ENCODE assay signal across 16 cellular contexts in the genomic region with DNA sequence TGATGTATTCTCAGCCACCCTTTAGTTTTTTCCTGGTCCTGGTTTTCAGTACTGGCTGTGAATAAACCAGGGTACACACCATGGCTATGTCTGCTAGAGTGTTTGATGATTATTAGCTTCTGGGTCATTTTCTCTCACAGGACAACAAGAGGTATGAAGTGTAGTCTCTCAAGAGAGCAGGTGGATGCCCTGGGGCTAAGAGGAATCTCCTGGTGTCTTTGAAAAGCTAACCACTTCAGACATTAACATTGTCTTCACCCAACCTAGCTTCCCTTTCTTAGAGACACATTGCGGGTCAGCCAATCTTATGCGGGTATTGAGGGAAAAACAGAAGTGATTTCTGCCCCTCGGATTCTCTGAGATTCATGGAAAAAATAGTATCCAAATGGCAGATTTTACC. TPM values are rescaled to one million over a fixed set of nuclear protein-coding genes. Genes with fewer than 3 reads are reported as not detected.
DNase-seq lines count a peak whose midpoint lies in the region; ATAC-seq and TF ChIP-seq lines count a peak whose summit lies in the region.
"Had no signal": no experiment of that assay in that cellular context is flagged by ENCODE, and none has a peak within 500 bp of the region (broad histone marks: within the 10 kb centered on the region; RNA-seq: fewer than 3 reads in every experiment).

No MANE protein-coding gene starts in this region.

- H3K36me3 Mint-ChIP-seq in natural killer cell, result no peaks in the 10 kb centered on the region
- H3K36me3 Mint-ChIP-seq in natural killer cell treated with Interleukin-12 subunit alpha and Interleukin-12 subunit beta and Interleukin-15 and Interleukin-18, amount 100 ng/mL, for 72 hours, result peaks cover 9% of the 10 kb centered on the region
- peaks cover 37% of the 10 kb centered on the region for H3K36me3 Mint-ChIP-seq in WTC11
- peaks cover 26% of the 10 kb centered on the region for H3K36me3 Mint-ChIP-seq in type B pancreatic cell
- H3K36me3 Mint-ChIP-seq in activated naive CD4-positive, alpha-beta T cell treated with anti-CD3 and anti-CD28 coated beads, Interleukin-2, amount 50 U/mL, for 72 hours, result peaks cover 19 to 33% of the 10 kb centered on the region in 2 donors

- H3K27ac Mint-ChIP-seq in natural killer cell (no peak overlapping the region), WTC11 (peak overlapping the region; percentile 83), type B pancreatic cell (no peak overlapping the region)
- no peak overlapping the region for H3K27ac Mint-ChIP-seq in natural killer cell treated with Interleukin-12 subunit alpha and Interleukin-12 subunit beta and Interleukin-15 and Interleukin-18, amount 100 ng/mL, for 72 hours
- no peak overlapping the region for H3K27ac Mint-ChIP-seq in activated naive CD4-positive, alpha-beta T cell treated with anti-CD3 and anti-CD28 coated beads, Interleukin-2, amount 50 U/mL, for 72 hours
- H3K27ac Mint-ChIP-seq: activated CD4-positive, alpha-beta memory T cell treated with anti-CD3 and anti-CD28 coated beads, Interleukin-2, amount 10 ng/mL, durations not matched to agents 7 days and 5 days had no signal

- H3K4me3 Mint-ChIP-seq in natural killer cell (peak overlapping the region; percentile 91), WTC11 (peak overlapping the region; percentile 90), type B pancreatic cell (peak overlapping the region; percentile 94)
- H3K4me3 Mint-ChIP-seq in natural killer cell treated with Interleukin-12 subunit alpha and Interleukin-12 subunit beta and Interleukin-15 and Interleukin-18, amount 100 ng/mL, for 72 hours, result no peak overlapping the region
- H3K4me3 Mint-ChIP-seq: activated CD4-positive, alpha-beta memory T cell treated with anti-CD3 and anti-CD28 coated beads, Interleukin-2, amount 10 ng/mL, durations not matched to agents 7 days and 5 days had no signal

- CTCF ChIA-PET in WTC11 (lab: Charles Lee), result no interaction called here

- H3K4me1 Mint-ChIP-seq in natural killer cell, result peaks cover 0 to 15% of the 10 kb centered on the region in 2 donors
- no peaks in the 10 kb centered on the region for H3K4me1 Mint-ChIP-seq in natural killer cell treated with Interleukin-12 subunit alpha and Interleukin-12 subunit beta and Interleukin-15 and Interleukin-18, amount 100 ng/mL, for 72 hours (ENCODE audit: low read depth in 2 of 2)
- peaks cover 24% of the 10 kb centered on the region for H3K4me1 Mint-ChIP-seq in WTC11
- H3K4me1 Mint-ChIP-seq in type B pancreatic cell (ENCODE audit: unreplicated experiment), result peaks cover 9% of the 10 kb centered on the region
- H3K4me1 Mint-ChIP-seq: activated CD4-positive, alpha-beta memory T cell treated with anti-CD3 and anti-CD28 coated beads, Interleukin-2, amount 10 ng/mL, durations not matched to agents 7 days and 5 days had no signal

- intact Hi-C loops in natural killer cell (cut with micrococcal nuclease), result no loop called here

- peaks cover 0 to 3% of the 10 kb centered on the region in 2 donors for H3K9me3 Mint-ChIP-seq in natural killer cell
- H3K9me3 Mint-ChIP-seq in natural killer cell treated with Interleukin-12 subunit alpha and Interleukin-12 subunit beta and Interleukin-15 and Interleukin-18, amount 100 ng/mL, for 72 hours, result peaks cover 3% of the 10 kb centered on the region
- H3K9me3 Mint-ChIP-seq in WTC11, result peaks cover 13% of the 10 kb centered on the region
- no peaks in the 10 kb centered on the region for H3K9me3 Mint-ChIP-seq in type B pancreatic cell
- H3K9me3 Mint-ChIP-seq in activated naive CD4-positive, alpha-beta T cell treated with anti-CD3 and anti-CD28 coated beads, Interleukin-2, amount 50 U/mL, for 72 hours, result peaks cover 6 to 15% of the 10 kb centered on the region in 2 donors

- DNase-seq in natural killer cell, result no peak
- no peak for DNase-seq in natural killer cell treated with Interleukin-12 subunit alpha and Interleukin-12 subunit beta and Interleukin-15 and Interleukin-18, amount 100 ng/mL, for 72 hours (ENCODE audit: low spot score)
- peak; percentile 24 for DNase-seq in WTC11 (ENCODE audit: low spot score)
- DNase-seq in iPS-NIHi11 (ENCODE audit: low spot score), result peak; percentile 11
- no peak for DNase-seq in type B pancreatic cell (ENCODE audit: extremely low spot score, unreplicated experiment)
- DNase-seq in activated naive CD4-positive, alpha-beta T cell treated with anti-CD3 and anti-CD28 coated beads, Interleukin-2, amount 50 U/mL, for 72 hours (ENCODE audit: low spot score in 2 of 2), result no peak
- no peak for DNase-seq in NCI-H2196 (lab: John Stamatoyannopoulos, UW; ENCODE audit: unreplicated experiment)
- DNase-seq: activated CD4-positive, alpha-beta memory T cell treated with anti-CD3 and anti-CD28 coated beads, Interleukin-2, amount 10 ng/mL, durations not matched to agents 7 days and 5 days; Caco-2; Kasumi-1; midbrain; NCI-H1694 treated with DMSO at 0.1 percent for 48 hours; NCI-H82; SHP77 had no signal

- no peak for TF ChIP-seq CTCF in natural killer cell (IDR thresholded peaks at IDR 0.05)
- no peak for TF ChIP-seq CTCF in WTC11 (IDR thresholded peaks at IDR 0.05)
- TF ChIP-seq CTCF in type B pancreatic cell (conservative IDR thresholded peaks at IDR 0.05), result no peak

- ATAC-seq in natural killer cell (no peak), WTC11 (peak; percentile 22), HG02610 (IDR thresholded peaks at IDR 0.05; ENCODE audit: unreplicated experiment) (no peak)
- ATAC-seq in natural killer cell treated with Interleukin-12 subunit alpha and Interleukin-12 subunit beta and Interleukin-15 and Interleukin-18, amount 100 ng/mL, for 72 hours, result no peak
- no peak for ATAC-seq in activated naive CD4-positive, alpha-beta T cell treated with anti-CD3 and anti-CD28 coated beads, Interleukin-2, amount 50 U/mL, for 72 hours
- ATAC-seq: HCT116 had no signal

- POLR2A ChIA-PET in WTC11 (lab: Charles Lee), result interaction anchor here (0.6 to 1.5 kb wide), 4 partner anchors 41 to 156 kb away, joined by 3 to 5 read pairs (median 4); partner anchors contain the start of gene ZNF724

- H3K27me3 Mint-ChIP-seq in natural killer cell (ENCODE audit: low read depth in 2 of 2) (no peaks in the 10 kb centered on the region), WTC11 (ENCODE audit: low read depth) (no peaks in the 10 kb centered on the region), type B pancreatic cell (no peaks in the 10 kb centered on the region)
- no peaks in the 10 kb centered on the region for H3K27me3 Mint-ChIP-seq in natural killer cell treated with Interleukin-12 subunit alpha and Interleukin-12 subunit beta and Interleukin-15 and Interleukin-18, amount 100 ng/mL, for 72 hours
- H3K27me3 Mint-ChIP-seq: activated CD4-positive, alpha-beta memory T cell treated with anti-CD3 and anti-CD28 coated beads, Interleukin-2, amount 10 ng/mL, durations not matched to agents 7 days and 5 days had no signal

TF ChIP-seq in WTC11, 78 proteins besides CTCF, POLR2A, EP300 and RAD21 (continues in another document):
- TF ChIP-seq FOXP1 (CRISPR knock-in tag; IDR thresholded peaks at IDR 0.05; ENCODE audit: borderline replicate concordance) (no peak), TEAD4 (CRISPR knock-in tag; IDR thresholded peaks at IDR 0.05) (no peak), ZNF423 (CRISPR knock-in tag; IDR thresholded peaks at IDR 0.05) (no peak), ZNF263 (CRISPR knock-in tag; IDR thresholded peaks at IDR 0.05; ENCODE audit: low read depth) (no peak)
- TF ChIP-seq, protein P1, sequence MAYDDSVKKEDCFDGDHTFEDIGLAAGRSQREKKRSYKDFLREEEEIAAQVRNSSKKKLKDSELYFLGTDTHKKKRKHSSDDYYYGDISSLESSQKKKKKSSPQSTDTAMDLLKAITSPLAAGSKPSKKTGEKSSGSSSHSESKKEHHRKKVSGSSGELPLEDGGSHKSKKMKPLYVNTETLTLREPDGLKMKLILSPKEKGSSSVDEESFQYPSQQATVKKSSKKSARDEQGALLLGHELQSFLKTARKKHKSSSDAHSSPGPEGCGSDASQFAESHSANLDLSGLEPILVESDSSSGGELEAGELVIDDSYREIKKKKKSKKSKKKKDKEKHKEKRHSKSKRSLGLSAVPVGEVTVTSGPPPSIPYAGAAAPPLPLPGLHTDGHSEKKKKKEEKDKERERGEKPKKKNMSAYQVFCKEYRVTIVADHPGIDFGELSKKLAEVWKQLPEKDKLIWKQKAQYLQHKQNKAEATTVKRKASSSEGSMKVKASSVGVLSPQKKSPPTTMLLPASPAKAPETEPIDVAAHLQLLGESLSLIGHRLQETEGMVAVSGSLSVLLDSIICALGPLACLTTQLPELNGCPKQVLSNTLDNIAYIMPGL (CRISPR knock-in tag; IDR thresholded peaks at IDR 0.05), result no peak
- TF ChIP-seq, protein P2, sequence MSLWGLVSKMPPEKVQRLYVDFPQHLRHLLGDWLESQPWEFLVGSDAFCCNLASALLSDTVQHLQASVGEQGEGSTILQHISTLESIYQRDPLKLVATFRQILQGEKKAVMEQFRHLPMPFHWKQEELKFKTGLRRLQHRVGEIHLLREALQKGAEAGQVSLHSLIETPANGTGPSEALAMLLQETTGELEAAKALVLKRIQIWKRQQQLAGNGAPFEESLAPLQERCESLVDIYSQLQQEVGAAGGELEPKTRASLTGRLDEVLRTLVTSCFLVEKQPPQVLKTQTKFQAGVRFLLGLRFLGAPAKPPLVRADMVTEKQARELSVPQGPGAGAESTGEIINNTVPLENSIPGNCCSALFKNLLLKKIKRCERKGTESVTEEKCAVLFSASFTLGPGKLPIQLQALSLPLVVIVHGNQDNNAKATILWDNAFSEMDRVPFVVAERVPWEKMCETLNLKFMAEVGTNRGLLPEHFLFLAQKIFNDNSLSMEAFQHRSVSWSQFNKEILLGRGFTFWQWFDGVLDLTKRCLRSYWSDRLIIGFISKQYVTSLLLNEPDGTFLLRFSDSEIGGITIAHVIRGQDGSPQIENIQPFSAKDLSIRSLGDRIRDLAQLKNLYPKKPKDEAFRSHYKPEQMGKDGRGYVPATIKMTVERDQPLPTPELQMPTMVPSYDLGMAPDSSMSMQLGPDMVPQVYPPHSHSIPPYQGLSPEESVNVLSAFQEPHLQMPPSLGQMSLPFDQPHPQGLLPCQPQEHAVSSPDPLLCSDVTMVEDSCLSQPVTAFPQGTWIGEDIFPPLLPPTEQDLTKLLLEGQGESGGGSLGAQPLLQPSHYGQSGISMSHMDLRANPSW (CRISPR knock-in tag; conservative IDR thresholded peaks at IDR 0.05; ENCODE audit: low read depth), result no peak

RNA-seq across cellular contexts. Expression of gene ZNF730, which starts 1.6 kb away (rescaled TPM):
- total RNA-seq in natural killer cell, result under 1 TPM in 2 of 3 donors, not detected in 1; 0.15 to 0.34 TPM
- 1 to 10 TPM in 1 of 2 donors, under 1 TPM in 1; 1.00 to 1.3 TPM for total RNA-seq in natural killer cell treated with Interleukin-12 subunit alpha and Interleukin-12 subunit beta and Interleukin-15 and Interleukin-18, amount 100 ng/mL, for 72 hours
- total RNA-seq in WTC11 (2021), result 32.2 to 38.0 TPM (median 32.6 TPM) in 3 replicates
- total RNA-seq in type B pancreatic cell (ENCODE audit: low replicate concordance), result 2.6 and 12.9 TPM in 2 replicates
- under 1 TPM; 0.27 to 0.82 TPM for total RNA-seq in activated naive CD4-positive, alpha-beta T cell treated with anti-CD3 and anti-CD28 coated beads, Interleukin-2, amount 50 U/mL, for 72 hours
- total RNA-seq: Caco-2 had no signal

Comparison
In these comparisons a context has a peak if more than half of its experiments do, and no peak if none do; other contexts are left out.
1. DNase-seq: peak in WTC11 (single experiment) and iPS-NIHi11 (single experiment); none in natural killer cell (single experiment), natural killer cell treated with Interleukin-12 subunit alpha and Interleukin-12 subunit beta and Interleukin-15 and Interleukin-18, amount 100 ng/mL, for 72 hours (single experiment), type B pancreatic cell (single experiment), activated naive CD4-positive, alpha-beta T cell treated with anti-CD3 and anti-CD28 coated beads, Interleukin-2, amount 50 U/mL, for 72 hours (0 of 2) and NCI-H2196 (single experiment).